Comparison of ENCODE assay signal across 17 cellular contexts in genomic region chr16:72128701-72129100, GRCh38. TPM values are rescaled to one million over a fixed set of nuclear protein-coding genes. Genes with fewer than 3 reads are reported as not detected.
A peak's percentile ranks its signal among the peaks of the same experiment; 100 is the strongest.
DNase-seq lines count a peak whose midpoint lies in the region; ATAC-seq and TF ChIP-seq lines count a peak whose summit lies in the region.
"Had no signal": no experiment of that assay in that cellular context is flagged by ENCODE, and none has a peak within 500 bp of the region (broad histone marks: within the 10 kb centered on the region; RNA-seq: fewer than 3 reads in every experiment).

No MANE protein-coding gene starts in this region.

- no peak overlapping the region for H3K56ac ChIP-seq in mesendoderm (ENCODE audit: low read length)

- no peak overlapping the region for H3K4me3 ChIP-seq in H7 (ENCODE audit: insufficient read depth, low read depth, low read length)
- no peak overlapping the region for H3K4me3 ChIP-seq in mesendoderm (ENCODE audit: low read length)
- H3K4me3 ChIP-seq: BLaER1, GM23338 had no signal

- no peaks in the 10 kb centered on the region for H3K79me2 ChIP-seq in mesendoderm (ENCODE audit: control insufficient read depth, insufficient read depth, low read length)

- H2BK120ac ChIP-seq in mesendoderm (ENCODE audit: low read depth, low read length): no peak overlapping the region

- peaks cover 5% of the 10 kb centered on the region; the same call in 1 of the 2 replicates for H3K36me3 Mint-ChIP-seq in WTC11
- H3K36me3 Mint-ChIP-seq: CD4-positive, alpha-beta memory T cell had no signal

- peak overlapping the region; percentile 24 for H3K18ac ChIP-seq in mesendoderm (ENCODE audit: low read length)

- no peaks in the 10 kb centered on the region for H3K27me3 ChIP-seq in H7 (ENCODE audit: control insufficient read depth, insufficient read depth, low read length)
- H3K27me3 ChIP-seq in mesendoderm (ENCODE audit: insufficient read depth, low read length, poor library complexity): no peaks in the 10 kb centered on the region
- H3K27me3 ChIP-seq: BLaER1 had no signal

- no peak overlapping the region for H3K4me2 ChIP-seq in mesendoderm (ENCODE audit: low read length)
- H3K4me2 ChIP-seq: BLaER1, GM23338 had no signal

- no CpG with 5 or more reads among the region's 9 CpGs for WGBS in mesendoderm (ENCODE audit: extremely low coverage, insufficient coverage, low lambda C conversion rate)

- no peak overlapping the region for H3K9ac ChIP-seq in mesendoderm (ENCODE audit: low read length)
- H3K9ac ChIP-seq: BLaER1 had no signal

- H3K23ac ChIP-seq in mesendoderm (ENCODE audit: low read length): no peak overlapping the region

- no peaks in the 10 kb centered on the region for H3K36me3 ChIP-seq in H7 (replicated peaks; ENCODE audit: control insufficient read depth, insufficient read depth, low read length)
- no peaks in the 10 kb centered on the region for H3K36me3 ChIP-seq in mesendoderm (ENCODE audit: control insufficient read depth, insufficient read depth, low read length)
- H3K36me3 ChIP-seq: BLaER1 had no signal

- peak; percentile 13; the same call in 1 of the 2 replicates for ATAC-seq in WTC11
- ATAC-seq in GM21381 (IDR thresholded peaks at IDR 0.05; ENCODE audit: unreplicated experiment): no peak
- ATAC-seq: GM23338, HepG2 had no signal

- H2AK5ac ChIP-seq in mesendoderm (ENCODE audit: low read length): no peak overlapping the region

- CTCF ChIA-PET in WTC11 (lab: Charles Lee): interaction anchor here (1.1 to 4.3 kb wide), 3 partner anchors 22 to 338 kb away, joined by 3 to 25 read pairs (median 6); no protein-coding TSS in a partner anchor

- H3K4me1 ChIP-seq in mesendoderm (ENCODE audit: control insufficient read depth, low read depth, low read length): peaks cover 6% of the 10 kb centered on the region

- DNase-seq in H7: peak; percentile 18
- DNase-seq in WTC11 (ENCODE audit: low spot score): no peak
- peak; percentile 82 for DNase-seq in mesendoderm
- no peak for DNase-seq in NCI-H748 treated with DMSO at 0.1 percent for 48 hours (lab: John Stamatoyannopoulos, UW)
- DNase-seq in OCI-M2 (lab: John Stamatoyannopoulos, UW; ENCODE audit: unreplicated experiment): no peak
- no peak for DNase-seq in activated T-cell treated with anti-CD3 and anti-CD28 coated beads, Interleukin-2, amount 50 U/mL, for 48 hours
- DNase-seq: 8988T; Calu3; CD4-positive, alpha-beta memory T cell; DMS79 treated with DMSO at 0.1 percent for 48 hours; H9 had no signal

- H3K27ac ChIP-seq in mesendoderm (ENCODE audit: low read depth, low read length): peak overlapping the region; percentile 68
- H3K27ac ChIP-seq: BLaER1 had no signal

- no peaks in the 10 kb centered on the region for H3K79me1 ChIP-seq in mesendoderm (ENCODE audit: low read length)

- no peak overlapping the region for H3K27ac Mint-ChIP-seq in WTC11
- H3K27ac Mint-ChIP-seq: GM23338, H9 had no signal

- no peak overlapping the region for H4K5ac ChIP-seq in mesendoderm (ENCODE audit: low read length)

- H3K4me3 Mint-ChIP-seq in WTC11: no peak overlapping the region
- H3K4me3 Mint-ChIP-seq: CD14-positive monocyte; CD4-positive, alpha-beta memory T cell; GM23338; H9 had no signal

- H2BK15ac ChIP-seq in mesendoderm (replicated peaks; ENCODE audit: low read depth): no peak overlapping the region

- no peak overlapping the region for H3K4ac ChIP-seq in mesendoderm (ENCODE audit: low read depth, low read length)

- no peaks in the 10 kb centered on the region for H3K9me3 Mint-ChIP-seq in WTC11
- H3K9me3 Mint-ChIP-seq: CD14-positive monocyte; CD4-positive, alpha-beta memory T cell; GM23338; H9 had no signal

- no peak overlapping the region for H4K8ac ChIP-seq in mesendoderm (ENCODE audit: low read depth, low read length)

- no peak overlapping the region for H2BK5ac ChIP-seq in mesendoderm (ENCODE audit: low read length)

- H3K27me3 Mint-ChIP-seq in WTC11 (ENCODE audit: low read depth): no peaks in the 10 kb centered on the region; the same call in 1 of the 2 replicates
- H3K27me3 Mint-ChIP-seq: CD4-positive, alpha-beta memory T cell had no signal

- peaks cover 27% of the 10 kb centered on the region for H3K4me1 Mint-ChIP-seq in WTC11
- H3K4me1 Mint-ChIP-seq: CD4-positive, alpha-beta memory T cell had no signal

- TF ChIP-seq CTCF in WTC11 (IDR thresholded peaks at IDR 0.05): no peak

- POLR2A ChIA-PET in WTC11 (lab: Charles Lee): interaction anchor here (0.5 kb wide), 1 partner anchor 234 kb away, joined by 3 read pairs; no protein-coding TSS in a partner anchor

TF ChIP-seq in WTC11, 78 proteins besides CTCF, POLR2A, EP300 and RAD21 (continues in another document):
- TF ChIP-seq NR3C1 (CRISPR knock-in tag; conservative IDR thresholded peaks at IDR 0.05; ENCODE audit: low read depth): no peak
- no peak for TF ChIP-seq SMAD4 (CRISPR knock-in tag; IDR thresholded peaks at IDR 0.05)
- TF ChIP-seq ATF1 (CRISPR knock-in tag; IDR thresholded peaks at IDR 0.05): no peak
- no peak for TF ChIP-seq AFF4 (CRISPR knock-in tag; IDR thresholded peaks at IDR 0.05; ENCODE audit: borderline replicate concordance)
- TF ChIP-seq GRHL2 (CRISPR knock-in tag; IDR thresholded peaks at IDR 0.05; ENCODE audit: insufficient replicate concordance, severe bottlenecking): no peak
- no peak for TF ChIP-seq FOXJ3 (CRISPR knock-in tag; IDR thresholded peaks at IDR 0.05; ENCODE audit: borderline replicate concordance)
- TF ChIP-seq KAT7 (CRISPR knock-in tag; IDR thresholded peaks at IDR 0.05; ENCODE audit: borderline replicate concordance): no peak
- TF ChIP-seq GTF2I (CRISPR knock-in tag; conservative IDR thresholded peaks at IDR 0.05): no peak
- no peak for TF ChIP-seq E2F4 (CRISPR knock-in tag; IDR thresholded peaks at IDR 0.05; ENCODE audit: borderline replicate concordance, low read depth)
- TF ChIP-seq JAZF1 (CRISPR knock-in tag; IDR thresholded peaks at IDR 0.05): no peak
- no peak for TF ChIP-seq ZBTB21 (CRISPR knock-in tag; IDR thresholded peaks at IDR 0.05; ENCODE audit: borderline replicate concordance)
- no peak for TF ChIP-seq NR2C2 (CRISPR knock-in tag; IDR thresholded peaks at IDR 0.05)
- no peak for TF ChIP-seq USF2 (CRISPR knock-in tag; IDR thresholded peaks at IDR 0.05)
- no peak for TF ChIP-seq NFYB (CRISPR knock-in tag; conservative IDR thresholded peaks at IDR 0.05; ENCODE audit: low read depth)
- no peak for TF ChIP-seq RORB (CRISPR knock-in tag; IDR thresholded peaks at IDR 0.05)
- no peak for TF ChIP-seq MYBL2 (CRISPR knock-in tag; IDR thresholded peaks at IDR 0.05)
- no peak for TF ChIP-seq FOXK1 (CRISPR knock-in tag; IDR thresholded peaks at IDR 0.05)
- no peak for TF ChIP-seq HMGA2 (CRISPR knock-in tag; IDR thresholded peaks at IDR 0.05)
- TF ChIP-seq TP53 (CRISPR knock-in tag; IDR thresholded peaks at IDR 0.05): no peak

RNA-seq across cellular contexts. Expression of gene DHX38, which starts 35.1 kb away (rescaled TPM):
- 55.7 and 56.8 TPM in 2 replicates for total RNA-seq in H7 (2014; rRNA removed; shearing (Covaris generic))
- 62.4 to 91.7 TPM (median 66.5 TPM) in 3 replicates for total RNA-seq in WTC11 (2021)
- 37.8 TPM for polyA plus RNA-seq in mesendoderm (2013, experiment 1 of 2)
- 37.0 TPM for polyA plus RNA-seq in mesendoderm (2013, experiment 2 of 2)

RNA-seq across cellular contexts. Expression of gene TXNL4B, which starts 35.3 kb away (rescaled TPM):
- total RNA-seq in H7 (2014; rRNA removed; shearing (Covaris generic)): 6.1 and 8.3 TPM in 2 replicates
- 8.3 to 9.9 TPM (median 9.0 TPM) in 3 replicates for total RNA-seq in WTC11 (2021)
- 6.6 TPM for polyA plus RNA-seq in mesendoderm (2013, experiment 1 of 2)
- polyA plus RNA-seq in mesendoderm (2013, experiment 2 of 2): 6.1 TPM

RNA-seq across cellular contexts. Expression of gene PMFBP1, which starts 43.3 kb away (rescaled TPM):
- 0.04 and 0.52 TPM in 2 replicates for total RNA-seq in H7 (2014; rRNA removed; shearing (Covaris generic))
- total RNA-seq in WTC11 (2021): 1.9 to 3.4 TPM (median 3.2 TPM) in 3 replicates
- polyA plus RNA-seq in mesendoderm (2013, experiment 1 of 2): 0.51 TPM
- polyA plus RNA-seq in mesendoderm (2013, experiment 2 of 2): 0.52 TPM
- polyA plus RNA-seq: AG04450; CD4-positive, alpha-beta memory T cell had no signal

Comparison
In these comparisons a context has a peak if more than half of its experiments do, and no peak if none do; other contexts are left out.
1. DNase-seq: peak in H7 (single experiment) and mesendoderm (single experiment); none in WTC11 (single experiment), NCI-H748 treated with DMSO at 0.1 percent for 48 hours (single experiment), OCI-M2 (single experiment) and activated T-cell treated with anti-CD3 and anti-CD28 coated beads, Interleukin-2, amount 50 U/mL, for 48 hours (0 of 2).